ENCODE assay signal across 8 cellular contexts in the genomic region with DNA sequence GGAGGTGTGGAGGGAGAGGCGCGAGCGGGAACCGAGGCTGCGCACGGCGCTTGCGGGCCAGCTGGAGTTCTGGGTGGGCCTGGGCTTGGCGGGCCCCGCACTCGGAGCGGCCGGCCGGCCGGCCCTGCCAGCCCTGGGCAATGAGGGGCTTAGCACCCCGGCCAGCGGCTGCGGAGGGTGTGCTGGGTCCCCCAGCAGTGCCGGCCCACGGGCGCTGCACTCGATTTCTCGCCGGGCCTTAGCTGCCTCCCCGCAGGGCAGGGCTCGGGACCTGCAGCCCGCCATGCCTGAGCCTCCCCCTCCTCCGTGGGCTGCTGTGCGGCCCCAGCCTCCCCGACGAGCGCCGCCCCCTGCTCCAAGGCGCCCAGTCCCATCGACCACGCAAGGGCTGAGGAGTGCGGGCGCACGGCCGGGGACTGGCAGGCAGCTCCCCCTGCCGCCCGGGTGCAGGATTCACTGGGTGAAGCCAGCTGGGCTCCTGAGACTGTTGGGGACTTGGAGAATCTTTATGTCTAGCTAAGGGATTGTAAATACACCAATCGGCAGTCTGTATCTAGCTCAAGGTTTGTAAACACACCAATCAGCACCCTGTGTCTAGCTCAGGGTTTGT. TPM values are rescaled to one million over a fixed set of nuclear protein-coding genes. Genes with fewer than 3 reads are reported as not detected.
A peak's percentile ranks its signal among the peaks of the same experiment; 100 is the strongest.
DNase-seq lines count a peak whose midpoint lies in the region; ATAC-seq and TF ChIP-seq lines count a peak whose summit lies in the region.
"Not testable (repeated sequence)": the region's sequence is repeated elsewhere in the genome, so short reads cannot be mapped to it uniquely, and the experiment has no call there.

No MANE protein-coding gene starts in this region.

- not testable (repeated sequence) for ATAC-seq in activated CD8-positive, alpha-beta T cell treated with anti-CD3 and anti-CD28 coated beads for 36 hours; left ventricle myocardium superior

- H3K9me3 ChIP-seq in Peyer's patch; effector memory CD4-positive, alpha-beta T cell (ENCODE audit: control insufficient read depth, low read length); suprapubic skin: not testable (repeated sequence)

- TF ChIP-seq EP300 in suprapubic skin (IDR thresholded peaks at IDR 0.05) = not testable (repeated sequence)

- not testable (repeated sequence) for H3K9me3 Mint-ChIP-seq in activated CD8-positive, alpha-beta T cell treated with anti-CD3 and anti-CD28 coated beads for 36 hours; activated naive CD4-positive, alpha-beta T cell treated with anti-CD3 and anti-CD28 coated beads, Interleukin-2, amount 50 U/mL, for 24 hours; nephron progenitor cell

- 71% methylated on average over 1 of the region's 43 CpGs for WGBS in suprapubic skin

- not testable (repeated sequence) for H3K27me3 ChIP-seq in Peyer's patch; effector memory CD4-positive, alpha-beta T cell (replicated peaks; ENCODE audit: control insufficient read depth, insufficient read depth, low read length, poor library complexity, severe bottlenecking); suprapubic skin

- H3K4me3 ChIP-seq in Peyer's patch = peak overlapping the region; percentile 3 to 55 (median 24)
- not testable (repeated sequence) for H3K4me3 ChIP-seq in effector memory CD4-positive, alpha-beta T cell (ENCODE audit: insufficient read depth, low read depth, low read length, poor library complexity, severe bottlenecking)
- H3K4me3 ChIP-seq in suprapubic skin = peak overlapping the region; percentile 48

- not testable (repeated sequence) for TF ChIP-seq POLR2A in Peyer's patch (IDR thresholded peaks at IDR 0.05); suprapubic skin (IDR thresholded peaks at IDR 0.05)

- H3K27me3 Mint-ChIP-seq in activated CD8-positive, alpha-beta T cell treated with anti-CD3 and anti-CD28 coated beads for 36 hours; activated naive CD4-positive, alpha-beta T cell treated with anti-CD3 and anti-CD28 coated beads, Interleukin-2, amount 50 U/mL, for 24 hours; nephron progenitor cell (ENCODE audit: low read depth, poor library complexity): not testable (repeated sequence)

- intact Hi-C loops in activated CD8-positive, alpha-beta T cell treated with anti-CD3 and anti-CD28 coated beads for 36 hours (cut with micrococcal nuclease); left ventricle myocardium superior (cut with micrococcal nuclease): not testable (repeated sequence)

- H3K4me1 ChIP-seq in Peyer's patch; effector memory CD4-positive, alpha-beta T cell (ENCODE audit: control insufficient read depth, insufficient read depth, low read length, poor library complexity, severe bottlenecking): not testable (repeated sequence)
- peaks cover 16% of the 10 kb centered on the region for H3K4me1 ChIP-seq in suprapubic skin

- H3K4me1 Mint-ChIP-seq in activated CD8-positive, alpha-beta T cell treated with anti-CD3 and anti-CD28 coated beads for 36 hours (ENCODE audit: low read depth) = peaks cover 18% of the 10 kb centered on the region
- H3K4me1 Mint-ChIP-seq in activated naive CD4-positive, alpha-beta T cell treated with anti-CD3 and anti-CD28 coated beads, Interleukin-2, amount 50 U/mL, for 24 hours = peaks cover 19% of the 10 kb centered on the region
- H3K4me1 Mint-ChIP-seq in nephron progenitor cell = peaks cover 25% of the 10 kb centered on the region

- H3K4me3 Mint-ChIP-seq in activated CD8-positive, alpha-beta T cell treated with anti-CD3 and anti-CD28 coated beads for 36 hours = peak overlapping the region; percentile 75
- H3K4me3 Mint-ChIP-seq in activated naive CD4-positive, alpha-beta T cell treated with anti-CD3 and anti-CD28 coated beads, Interleukin-2, amount 50 U/mL, for 24 hours = peak overlapping the region; percentile 90
- not testable (repeated sequence) for H3K4me3 Mint-ChIP-seq in nephron progenitor cell

- DNase-seq in DMS53 (lab: John Stamatoyannopoulos, UW) (peak; percentile 87), Peyer's patch (peak in 1 of 3 donors; percentile 67), left ventricle myocardium superior (peak; percentile 67)
- peak; percentile 18 for DNase-seq in activated CD8-positive, alpha-beta T cell treated with anti-CD3 and anti-CD28 coated beads for 36 hours
- peak; percentile 2 to 10 (median 7) for DNase-seq in effector memory CD4-positive, alpha-beta T cell
- not testable (repeated sequence) for DNase-seq in nephron progenitor cell; suprapubic skin (ENCODE audit: low spot score in 2 of 2)

- CTCF ChIA-PET in activated CD8-positive, alpha-beta T cell treated with anti-CD3 and anti-CD28 coated beads for 36 hours (lab: Charles Lee) = interaction anchor here (1.5 to 2.4 kb wide), 4 partner anchors 11 to 222 kb away, joined by 4 to 11 read pairs (median 7); no protein-coding TSS in a partner anchor

- POLR2A ChIA-PET in activated CD8-positive, alpha-beta T cell treated with anti-CD3 and anti-CD28 coated beads for 36 hours (lab: Charles Lee) = interaction anchor here (1.3 to 1.7 kb wide), 2 partner anchors 11 to 27 kb away, joined by 3 to 5 read pairs; no protein-coding TSS in a partner anchor

- peak overlapping the region; percentile 6 for H3K27ac Mint-ChIP-seq in activated CD8-positive, alpha-beta T cell treated with anti-CD3 and anti-CD28 coated beads for 36 hours
- peak overlapping the region; percentile 35 for H3K27ac Mint-ChIP-seq in activated naive CD4-positive, alpha-beta T cell treated with anti-CD3 and anti-CD28 coated beads, Interleukin-2, amount 50 U/mL, for 24 hours
- peak overlapping the region; percentile 92 for H3K27ac Mint-ChIP-seq in nephron progenitor cell

- not testable (repeated sequence) for H3K36me3 ChIP-seq in Peyer's patch; effector memory CD4-positive, alpha-beta T cell (ENCODE audit: control insufficient read depth, insufficient read depth, low read length); suprapubic skin

- H3K27ac ChIP-seq in Peyer's patch = peak overlapping the region in 1 of 4 donors; percentile 39
- not testable (repeated sequence) for H3K27ac ChIP-seq in effector memory CD4-positive, alpha-beta T cell (ENCODE audit: insufficient read depth, low read length, poor library complexity, severe bottlenecking)
- H3K27ac ChIP-seq in suprapubic skin = peak overlapping the region; percentile 4

- H3K36me3 Mint-ChIP-seq in activated CD8-positive, alpha-beta T cell treated with anti-CD3 and anti-CD28 coated beads for 36 hours (ENCODE audit: low read depth) = peaks cover 11% of the 10 kb centered on the region
- H3K36me3 Mint-ChIP-seq in activated naive CD4-positive, alpha-beta T cell treated with anti-CD3 and anti-CD28 coated beads, Interleukin-2, amount 50 U/mL, for 24 hours; nephron progenitor cell (ENCODE audit: low read depth): not testable (repeated sequence)

- TF ChIP-seq CTCF in Peyer's patch (IDR thresholded peaks at IDR 0.05) (peak in 3 of 6 experiments; percentile 10 to 30 (median 27)), suprapubic skin (IDR thresholded peaks at IDR 0.05) (peak in 1 of 2 donors; percentile 46)
- not testable (repeated sequence) for TF ChIP-seq CTCF in activated CD8-positive, alpha-beta T cell treated with anti-CD3 and anti-CD28 coated beads for 36 hours (IDR thresholded peaks at IDR 0.05); nephron progenitor cell (IDR thresholded peaks at IDR 0.05)

RNA-seq across cellular contexts. Expression of a gene that starts 2.9 kb away (rescaled TPM):
- total RNA-seq in Peyer's patch (100 to 1,000 TPM in 3 of 4 donors, 10 to 100 TPM in 1; 87.5 to 185 (median 152) TPM), left ventricle myocardium superior (104 TPM), suprapubic skin (100 to 1,000 TPM in 3 of 4 donors, 10 to 100 TPM in 1; 91.5 to 150 (median 148) TPM)
- total RNA-seq in activated CD8-positive, alpha-beta T cell treated with anti-CD3 and anti-CD28 coated beads for 36 hours = 100 to 1,000 TPM; 133 TPM

Comparison
In these comparisons a context has a peak if more than half of its experiments do, and no peak if none do; other contexts are left out.
1. H3K27ac Mint-ChIP-seq: peak in every context shown above with its lines; median percentile 92 in nephron progenitor cell; 35 in activated naive CD4-positive, alpha-beta T cell treated with anti-CD3 and anti-CD28 coated beads, Interleukin-2, amount 50 U/mL, for 24 hours; 6 in activated CD8-positive, alpha-beta T cell treated with anti-CD3 and anti-CD28 coated beads for 36 hours.